1 cellular context compared by ENCODE assay signal in genomic region chr4:180767330-180767729, GRCh38.
TF ChIP-seq lines count a peak whose summit lies in the region.

No MANE protein-coding gene starts in this region.

TF ChIP-seq in GM23338, 12 proteins besides CTCF, POLR2A, EP300 and RAD21 (continued from another document):
- TF ChIP-seq ZNF462 (CRISPR knock-in tag; IDR thresholded peaks at IDR 0.05): 0 out of 2 replicates have a peak, but pooled peaks have one; percentile 19
